Comparison of ENCODE assay signal across 18 cellular contexts in the genomic region with DNA sequence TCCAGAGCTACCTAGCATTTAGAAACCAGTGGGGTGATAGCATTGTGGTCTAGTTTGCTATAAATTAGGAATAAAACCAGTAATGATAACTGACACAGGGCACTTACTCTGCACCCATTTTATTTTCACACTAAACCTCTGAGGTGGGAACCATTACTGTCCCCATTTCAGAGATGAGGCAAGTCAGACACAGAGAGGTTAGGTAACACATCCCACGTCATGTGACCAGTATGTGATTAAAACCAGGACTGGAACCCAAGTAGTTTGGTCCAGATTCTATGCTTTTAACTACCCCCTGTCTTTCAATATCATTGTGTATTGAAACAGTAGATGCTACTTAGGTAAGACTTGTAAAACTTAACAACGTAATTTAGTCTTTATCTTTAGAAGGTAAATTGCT.
DNase-seq lines count a peak whose midpoint lies in the region; ATAC-seq, FAIRE-seq and TF ChIP-seq lines count a peak whose summit lies in the region.
"Had no signal": no experiment of that assay in that cellular context is flagged by ENCODE, and none has a peak within 500 bp of the region (broad histone marks: within the 10 kb centered on the region; RNA-seq: fewer than 3 reads in every experiment).

No MANE protein-coding gene starts in this region.

- ATAC-seq in HepG2 (no peak), right lobe of liver (no peak), HG02642 (IDR thresholded peaks at IDR 0.05; ENCODE audit: poor library complexity, unreplicated experiment) (peak; percentile 61), HG03469 (IDR thresholded peaks at IDR 0.05; ENCODE audit: unreplicated experiment) (peak; percentile 25)

- H3K4me3 Mint-ChIP-seq in neural progenitor cell = no peak overlapping the region
- H3K4me3 Mint-ChIP-seq in CD8-positive, alpha-beta memory T cell = no peak overlapping the region
- H3K4me3 Mint-ChIP-seq: activated T-cell treated with anti-CD3 and anti-CD28 coated beads, Interleukin-2, amount 50 U/mL, for 72 hours had no signal

- POLR2A ChIA-PET in HepG2 (lab: Yijun Ruan, JAX) = no interaction called here
- POLR2A ChIA-PET in CD8-positive, alpha-beta memory T cell (lab: Charles Lee) = no interaction called here

- H3K27me3 ChIP-seq in HepG2 (ENCODE audit: control insufficient read depth in 1 of 2, insufficient read depth in 2 of 2, low read length in 2 of 2) (no peaks in the 10 kb centered on the region), right lobe of liver (no peaks in the 10 kb centered on the region), testis (no peaks in the 10 kb centered on the region), neural progenitor cell (no peaks in the 10 kb centered on the region), osteoblast (ENCODE audit: insufficient read depth, low read length) (peaks cover 7% of the 10 kb centered on the region)
- no peaks in the 10 kb centered on the region for H3K27me3 ChIP-seq in CD8-positive, alpha-beta memory T cell (ENCODE audit: insufficient read depth, low read length, poor library complexity, severe bottlenecking)
- H3K27me3 ChIP-seq: suprapubic skin had no signal

- no peak for DNase-seq in HepG2 (ENCODE audit: low spot score)
- DNase-seq in right lobe of liver = no peak
- no peak for DNase-seq in testis
- no peak for DNase-seq in neural progenitor cell (ENCODE audit: low spot score)
- no peak for DNase-seq in CD8-positive, alpha-beta memory T cell
- DNase-seq in osteoblast (ENCODE audit: insufficient read length, low spot score, missing footprints) = no peak
- DNase-seq: activated T-cell treated with anti-CD3 and anti-CD28 coated beads, Interleukin-2, amount 50 U/mL, for 72 hours; erythroblast; H7; NCI-H187 treated with DMSO at 0.1 percent for 48 hours; NCI-H526; posterior cingulate gyrus had no signal

- TSS peak; percentile 20 for BruUV-seq in HepG2 (replicated peaks; lab: Mats Ljungman, UMichigan)

- H3K27ac ChIP-seq in HepG2 (ENCODE audit: extremely low read length, insufficient read depth, low read length) (no peak overlapping the region), right lobe of liver (no peak overlapping the region), testis (peak overlapping the region; percentile 20 to 57), neural progenitor cell (no peak overlapping the region), osteoblast (ENCODE audit: low read depth, low read length) (no peak overlapping the region)
- H3K27ac ChIP-seq in CD8-positive, alpha-beta memory T cell (ENCODE audit: low read depth, low read length) = no peak overlapping the region
- H3K27ac ChIP-seq: coronary artery, suprapubic skin had no signal

- H3K9me3 Mint-ChIP-seq in neural progenitor cell = peaks cover 2% of the 10 kb centered on the region
- no peaks in the 10 kb centered on the region for H3K9me3 Mint-ChIP-seq in CD8-positive, alpha-beta memory T cell
- H3K9me3 Mint-ChIP-seq: activated T-cell treated with anti-CD3 and anti-CD28 coated beads, Interleukin-2, amount 50 U/mL, for 72 hours had no signal

- CTCF ChIA-PET in HepG2 (lab: Yijun Ruan, JAX; ENCODE audit: low intra/inter-chr PET ratio, low total read pairs) = no interaction called here
- CTCF ChIA-PET in CD8-positive, alpha-beta memory T cell (lab: Charles Lee) = no interaction called here

- intact Hi-C loops in HepG2 (cut with micrococcal nuclease; ENCODE audit: unreplicated experiment) (no loop called here), right lobe of liver (cut with DNase I) (no loop called here), testis (cut with DNase I; ENCODE audit: low total_unique reads) (no loop called here)

- peaks cover 31% of the 10 kb centered on the region for H3K36me3 Mint-ChIP-seq in neural progenitor cell
- H3K36me3 Mint-ChIP-seq in CD8-positive, alpha-beta memory T cell = peaks cover 5 to 40% (median 8%) of the 10 kb centered on the region in 3 donors

- H3K79me2 ChIP-seq in HepG2 (ENCODE audit: insufficient read depth, low read length) (no peaks in the 10 kb centered on the region), neural progenitor cell (ENCODE audit: low read depth) (no peaks in the 10 kb centered on the region), osteoblast (ENCODE audit: insufficient read depth, low read length) (no peaks in the 10 kb centered on the region)

- no peak for TF ChIP-seq POLR2A in HepG2 (IDR thresholded peaks at IDR 0.05; ENCODE audit: insufficient read depth in 1 of 2, low read depth in 2 of 2, low read length in 2 of 2)
- TF ChIP-seq POLR2A in right lobe of liver (IDR thresholded peaks at IDR 0.05) = no peak
- no peak for TF ChIP-seq POLR2A in testis (IDR thresholded peaks at IDR 0.05)

- H4K20me1 ChIP-seq in HepG2 (ENCODE audit: insufficient read depth, low read length) (no peaks in the 10 kb centered on the region), neural progenitor cell (ENCODE audit: low read depth) (no peaks in the 10 kb centered on the region), osteoblast (ENCODE audit: insufficient read depth, low read length) (no peaks in the 10 kb centered on the region)

- in situ Hi-C loops in HepG2 (cut with HindIII; ENCODE audit: extremely low pct_ligation_motif_present, low pct_unique_long_range_greater_than_20kb) = no loop called here

- TF ChIP-seq CTCF in HepG2 (CRISPR knock-in tag; IDR thresholded peaks at IDR 0.05) (no peak), right lobe of liver (IDR thresholded peaks at IDR 0.05) (no peak), testis (IDR thresholded peaks at IDR 0.05) (no peak), neural progenitor cell (IDR thresholded peaks at IDR 0.05) (no peak), osteoblast (IDR thresholded peaks at IDR 0.05; ENCODE audit: extremely low read depth, low read depth, low read length) (no peak)

- H3K4me1 Mint-ChIP-seq in neural progenitor cell = peaks cover 29% of the 10 kb centered on the region
- peaks cover 19 to 25% (median 20%) of the 10 kb centered on the region in 3 donors for H3K4me1 Mint-ChIP-seq in CD8-positive, alpha-beta memory T cell

- peaks cover 4% of the 10 kb centered on the region for H3K27me3 Mint-ChIP-seq in neural progenitor cell (ENCODE audit: insufficient read depth, low read depth)
- H3K27me3 Mint-ChIP-seq in CD8-positive, alpha-beta memory T cell = peaks cover 0 to 7% of the 10 kb centered on the region in 2 donors

- H3K36me3 ChIP-seq in HepG2 (replicated peaks in 1 of 2; ENCODE audit: control insufficient read depth in 1 of 2, insufficient read depth in 2 of 2, low read length in 2 of 2) = peaks cover 6 to 25% of the 10 kb centered on the region in 2 experiments; a peak in 4 of 5 replicates
- no peaks in the 10 kb centered on the region for H3K36me3 ChIP-seq in right lobe of liver
- no peaks in the 10 kb centered on the region for H3K36me3 ChIP-seq in testis (ENCODE audit: low read depth, missing control alignments)
- no peaks in the 10 kb centered on the region for H3K36me3 ChIP-seq in neural progenitor cell
- H3K36me3 ChIP-seq in CD8-positive, alpha-beta memory T cell (ENCODE audit: insufficient read depth, low read length) = peaks cover 6% of the 10 kb centered on the region
- no peaks in the 10 kb centered on the region for H3K36me3 ChIP-seq in osteoblast (ENCODE audit: insufficient read depth, low read length)
- H3K36me3 ChIP-seq: suprapubic skin had no signal

- H3K9me3 ChIP-seq in HepG2 (ENCODE audit: low read length) (no peaks in the 10 kb centered on the region), right lobe of liver (no peaks in the 10 kb centered on the region), testis (no peaks in the 10 kb centered on the region), neural progenitor cell (ENCODE audit: low read depth) (no peaks in the 10 kb centered on the region), osteoblast (ENCODE audit: low read depth, low read length) (no peaks in the 10 kb centered on the region)
- H3K9me3 ChIP-seq in CD8-positive, alpha-beta memory T cell (ENCODE audit: low read length) = no peaks in the 10 kb centered on the region
- H3K9me3 ChIP-seq: A549, suprapubic skin had no signal

- H3F3A ChIP-seq in neural progenitor cell (ENCODE audit: low read depth) = peaks cover 26% of the 10 kb centered on the region

- no peak overlapping the region for H3K9ac ChIP-seq in HepG2 (ENCODE audit: insufficient read depth, low read depth, low read length)
- no peak overlapping the region for H3K9ac ChIP-seq in neural progenitor cell

- no peaks in the 10 kb centered on the region for H3K4me1 ChIP-seq in HepG2 (ENCODE audit: insufficient read depth, low read length)
- H3K4me1 ChIP-seq in right lobe of liver = peaks cover 0 to 3% (median 0%) of the 10 kb centered on the region in 4 donors
- H3K4me1 ChIP-seq in testis = peaks cover 50% of the 10 kb centered on the region
- H3K4me1 ChIP-seq in neural progenitor cell = peaks cover 52% of the 10 kb centered on the region
- H3K4me1 ChIP-seq in CD8-positive, alpha-beta memory T cell (ENCODE audit: insufficient read depth, low read length) = peaks cover 19% of the 10 kb centered on the region
- H3K4me1 ChIP-seq in osteoblast (ENCODE audit: insufficient read depth, low read length) = peaks cover 8% of the 10 kb centered on the region

- no peak overlapping the region for H3K4me3 ChIP-seq in HepG2 (replicated peaks in 1 of 3; ENCODE audit: insufficient read depth in 1 of 3, low read depth in 2 of 3, low read length in 3 of 3)
- no peak overlapping the region for H3K4me3 ChIP-seq in right lobe of liver
- no peak overlapping the region for H3K4me3 ChIP-seq in testis
- H3K4me3 ChIP-seq in neural progenitor cell = no peak overlapping the region
- no peak overlapping the region for H3K4me3 ChIP-seq in CD8-positive, alpha-beta memory T cell (ENCODE audit: low read length)
- no peak overlapping the region for H3K4me3 ChIP-seq in osteoblast (ENCODE audit: insufficient read depth, low read length)
- H3K4me3 ChIP-seq: coronary artery, suprapubic skin had no signal

- TF ChIP-seq EP300 in HepG2 (IDR thresholded peaks at IDR 0.05; ENCODE audit: low read depth in 2 of 2, low read length in 2 of 2) (no peak), HepG2 (CRISPR knock-in tag; IDR thresholded peaks at IDR 0.05; ENCODE audit: borderline replicate concordance) (no peak)

- 93% methylated on average over 2 of the region's 2 CpGs for WGBS in HepG2 (ENCODE audit: low lambda C conversion rate)
- 68% methylated on average over 2 of the region's 2 CpGs for WGBS in right lobe of liver (ENCODE audit: insufficient coverage, low coverage, low lambda C conversion rate, missing lambda C conversion rate)
- 80 to 87% methylated on average over 2 of the region's 2 CpGs for WGBS in testis, 2 donors

- H2AFZ ChIP-seq in HepG2 (ENCODE audit: low read length) = no peak overlapping the region
- no peak overlapping the region for H2AFZ ChIP-seq in neural progenitor cell (replicated peaks)
- H2AFZ ChIP-seq in osteoblast (ENCODE audit: low read length) = no peak overlapping the region

- no peak overlapping the region for H3K4me2 ChIP-seq in HepG2 (ENCODE audit: low read depth, low read length)
- H3K4me2 ChIP-seq in neural progenitor cell = no peak overlapping the region
- no peak overlapping the region for H3K4me2 ChIP-seq in osteoblast (ENCODE audit: insufficient read depth, low read length)

- no peak overlapping the region for H3K27ac Mint-ChIP-seq in neural progenitor cell
- peak overlapping the region in 1 of 8 donors; percentile 15 for H3K27ac Mint-ChIP-seq in CD8-positive, alpha-beta memory T cell
- H3K27ac Mint-ChIP-seq: activated T-cell treated with anti-CD3 and anti-CD28 coated beads, Interleukin-2, amount 50 U/mL, for 72 hours had no signal

- FAIRE-seq in HepG2 (lab: Jason Lieb, UNC) = no peak
- FAIRE-seq: A549, keratinocyte had no signal

- TF ChIP-seq RAD21 in HepG2 (CRISPR knock-in tag; IDR thresholded peaks at IDR 0.05) = no peak

Comparison
In these comparisons a context has a peak if more than half of its experiments do, and no peak if none do; other contexts are left out.
1. ATAC-seq: peak in HG02642 (single experiment) and HG03469 (single experiment); none in HepG2 (single experiment) and right lobe of liver (0 of 4).
2. H3K27ac ChIP-seq: peak in testis (2 of 2); none in HepG2 (single experiment), right lobe of liver (0 of 3), neural progenitor cell (single experiment), CD8-positive, alpha-beta memory T cell (single experiment) and osteoblast (single experiment).